ENCODE assay signal across 23 cellular contexts in genomic region chr2:241498115-241499070, GRCh38.
"Had no signal": no experiment of that assay in that cellular context is flagged by ENCODE, and none has a peak within 500 bp of the region (broad histone marks: within the 10 kb centered on the region; RNA-seq: fewer than 3 reads in every experiment).

No MANE protein-coding gene starts in this region.

- H3K36me3 ChIP-seq: ovary had no signal

- H3K4me2 ChIP-seq: hepatocyte had no signal

- H3K27ac ChIP-seq: cardiac muscle cell, foreskin keratinocyte, hepatocyte, left lung, ovary, vagina had no signal

- H3K4me3 ChIP-seq: cardiac muscle cell, hepatocyte, left lung, lung, ovary, vagina had no signal

- H3K36me3 Mint-ChIP-seq: natural killer cell had no signal

- DNase-seq: activated CD4-positive, alpha-beta T cell treated with anti-CD3 and anti-CD28 coated beads, Interleukin-2, amount 50 U/mL, for 48 hours; activated CD8-positive, alpha-beta memory T cell treated with anti-CD3 and anti-CD28 coated beads, Interleukin-2, amount 50 U/mL, for 48 hours; activated effector memory CD4-positive, alpha-beta T cell treated with Interleukin-2 at 50 U/mL for 16 hours; activated naive CD4-positive, alpha-beta T cell treated with anti-CD3 and anti-CD28 coated beads for 36 hours; activated T-cell treated with anti-CD3 and anti-CD28 coated beads, Interleukin-2, amount 50 U/mL, for 72 hours; effector CD4-positive, alpha-beta T cell; foreskin keratinocyte; kidney glomerular epithelial cell; natural killer cell; ovary; small intestine; stimulated activated CD4-positive, alpha-beta T cell treated with anti-CD3 and anti-CD28 coated beads, Interleukin-2, amount 100 ng/mL, for 24 hours; T-cell; trophoblast cell had no signal

- H3K4me3 Mint-ChIP-seq: activated naive CD4-positive, alpha-beta T cell treated with anti-CD3 and anti-CD28 coated beads for 36 hours; activated T-cell treated with anti-CD3 and anti-CD28 coated beads, Interleukin-2, amount 50 U/mL, for 72 hours; dendritic cell treated with granulocyte-macrophage colony-stimulating factor and Interleukin-4, amounts not matched to agents 40 ng/mL and 50 ng/mL, for 4 days; mesothelial cell of epicardium; natural killer cell; stimulated activated memory B cell treated with anti-CD40 and anti-IgM and Interleukin-4, amounts not matched to agents 10 μg/mL and 1 μg/mL and 100 μg/mL, for 72 hours; T-cell had no signal

- H3K27me3 Mint-ChIP-seq: dendritic cell treated with granulocyte-macrophage colony-stimulating factor and Interleukin-4, amounts not matched to agents 40 ng/mL and 50 ng/mL, for 4 days; stimulated activated memory B cell treated with anti-CD40 and anti-IgM and Interleukin-4, amounts not matched to agents 10 μg/mL and 1 μg/mL and 100 μg/mL, for 72 hours; T-cell had no signal

- H3K4me1 Mint-ChIP-seq: mesothelial cell of epicardium; natural killer cell; stimulated activated memory B cell treated with anti-CD40 and anti-IgM and Interleukin-4, amounts not matched to agents 10 μg/mL and 1 μg/mL and 100 μg/mL, for 72 hours; T-cell had no signal

- H2AFZ ChIP-seq: hepatocyte had no signal

- H3K27me3 ChIP-seq: cardiac muscle cell, foreskin keratinocyte, hepatocyte, left lung, ovary, vagina had no signal

- H3K4me1 ChIP-seq: foreskin keratinocyte, left lung, vagina had no signal

- H3K9me3 Mint-ChIP-seq: activated naive CD4-positive, alpha-beta T cell treated with anti-CD3 and anti-CD28 coated beads for 36 hours; activated T-cell treated with anti-CD3 and anti-CD28 coated beads, Interleukin-2, amount 50 U/mL, for 72 hours; dendritic cell treated with granulocyte-macrophage colony-stimulating factor and Interleukin-4, amounts not matched to agents 40 ng/mL and 50 ng/mL, for 4 days; mesothelial cell of epicardium; natural killer cell; stimulated activated memory B cell treated with anti-CD40 and anti-IgM and Interleukin-4, amounts not matched to agents 10 μg/mL and 1 μg/mL and 100 μg/mL, for 72 hours; T-cell had no signal

- ATAC-seq: activated T-cell treated with anti-CD3 and anti-CD28 coated beads, Interleukin-2, amount 50 U/mL, for 72 hours; foreskin keratinocyte; left lung; natural killer cell; sciatic nerve; stimulated activated memory B cell treated with anti-CD40 and anti-IgM and Interleukin-4, amounts not matched to agents 10 μg/mL and 1 μg/mL and 100 μg/mL, for 72 hours; T-cell had no signal

- H3K9me3 ChIP-seq: left lung, ovary, vagina had no signal

- H3K27ac Mint-ChIP-seq: activated naive CD4-positive, alpha-beta T cell treated with anti-CD3 and anti-CD28 coated beads for 36 hours; activated T-cell treated with anti-CD3 and anti-CD28 coated beads, Interleukin-2, amount 50 U/mL, for 72 hours; dendritic cell treated with granulocyte-macrophage colony-stimulating factor and Interleukin-4, amounts not matched to agents 40 ng/mL and 50 ng/mL, for 4 days; mesothelial cell of epicardium; natural killer cell; stimulated activated memory B cell treated with anti-CD40 and anti-IgM and Interleukin-4, amounts not matched to agents 10 μg/mL and 1 μg/mL and 100 μg/mL, for 72 hours; T-cell had no signal
